Comparison of ENCODE assay signal across 8 cellular contexts in genomic region chr6:22036267-22036666, GRCh38.
DNase-seq lines count a peak whose midpoint lies in the region; ATAC-seq and TF ChIP-seq lines count a peak whose summit lies in the region.

No MANE protein-coding gene starts in this region.

- peak overlapping the region; percentile 18; the same call in 1 of the 2 replicates for H3K27ac ChIP-seq in DND-41 (ENCODE audit: low read length)

- H3K36me3 ChIP-seq in DND-41 (ENCODE audit: insufficient read depth, low read length) (peaks cover 20% of the 10 kb centered on the region), NT2/D1 (ENCODE audit: insufficient read depth, insufficient read length, low read length) (no peaks in the 10 kb centered on the region), kidney epithelial cell (ENCODE audit: control insufficient read depth, insufficient read depth, low read length) (no peaks in the 10 kb centered on the region)

- DNase-seq in DND-41 (no peak), NT2/D1 (ENCODE audit: low read depth, low spot score) (peak; percentile 9), kidney epithelial cell (ENCODE audit: low read depth) (peak; percentile 99), HuH-7 (ENCODE audit: low spot score) (no peak)
- no peak for DNase-seq in effector memory CD8-positive, alpha-beta T cell
- DNase-seq in activated CD4-positive, alpha-beta T cell treated with anti-CD3 and anti-CD28 coated beads for 48 hours, result no peak

- no peaks in the 10 kb centered on the region for H3K27me3 Mint-ChIP-seq in effector memory CD8-positive, alpha-beta T cell

- H3K27me3 ChIP-seq in DND-41 (ENCODE audit: insufficient read depth, low read length, poor library complexity), result no peaks in the 10 kb centered on the region
- H3K27me3 ChIP-seq in NT2/D1 (ENCODE audit: insufficient read depth, insufficient read length), result no peaks in the 10 kb centered on the region
- no peaks in the 10 kb centered on the region for H3K27me3 ChIP-seq in kidney epithelial cell (ENCODE audit: control insufficient read depth, insufficient read depth, low read length)

- ATAC-seq in DND-41 (ENCODE audit: insufficient read depth, low read depth), result no peak
- peak; percentile 74 for ATAC-seq in HG02610 (IDR thresholded peaks at IDR 0.05; ENCODE audit: unreplicated experiment)
- no peak for ATAC-seq in GM18519 (IDR thresholded peaks at IDR 0.05; ENCODE audit: low FRiP score, unreplicated experiment)
- no peak for ATAC-seq in effector memory CD8-positive, alpha-beta T cell (replicated peaks)

- no peaks in the 10 kb centered on the region for H3K4me1 Mint-ChIP-seq in effector memory CD8-positive, alpha-beta T cell (ENCODE audit: low read depth in 2 of 2)

- peaks cover 3 to 21% of the 10 kb centered on the region in 2 donors for H3K9me3 Mint-ChIP-seq in effector memory CD8-positive, alpha-beta T cell

- H3K4me1 ChIP-seq in DND-41 (ENCODE audit: insufficient read depth, low read length) (no peaks in the 10 kb centered on the region; the same call in 1 of the 2 replicates), NT2/D1 (ENCODE audit: insufficient read depth, insufficient read length) (no peaks in the 10 kb centered on the region)

- no peak overlapping the region for H3K27ac Mint-ChIP-seq in effector memory CD8-positive, alpha-beta T cell

- no peak for TF ChIP-seq CTCF in DND-41 (IDR thresholded peaks at IDR 0.05; ENCODE audit: borderline replicate concordance, extremely low read depth, low read length, poor library complexity, severe bottlenecking)
- TF ChIP-seq CTCF in kidney epithelial cell (IDR thresholded peaks at IDR 0.05; ENCODE audit: insufficient read depth, low read length, poor library complexity, severe bottlenecking), result no peak

- no peak overlapping the region for H2AFZ ChIP-seq in DND-41 (ENCODE audit: low read depth, low read length)

- H3K4me3 Mint-ChIP-seq in effector memory CD8-positive, alpha-beta T cell, result no peak overlapping the region

- H3K9ac ChIP-seq in DND-41 (ENCODE audit: low read depth, low read length) (no peak overlapping the region), NT2/D1 (ENCODE audit: insufficient read length, low read depth) (no peak overlapping the region)

- H3K36me3 Mint-ChIP-seq in effector memory CD8-positive, alpha-beta T cell (ENCODE audit: insufficient read depth), result no peaks in the 10 kb centered on the region

- no peaks in the 10 kb centered on the region; the same call in 1 of the 2 replicates for H3K79me2 ChIP-seq in DND-41 (ENCODE audit: insufficient read depth, low read length)

- no peak overlapping the region for H3K4me2 ChIP-seq in DND-41 (ENCODE audit: insufficient read depth, low read length)

- H4K20me1 ChIP-seq in DND-41 (ENCODE audit: insufficient read depth, low read length), result no peaks in the 10 kb centered on the region

- peaks cover 10% of the 10 kb centered on the region for H3K9me3 ChIP-seq in DND-41 (ENCODE audit: insufficient read depth, low read length, severe bottlenecking)
- peaks cover 9% of the 10 kb centered on the region for H3K9me3 ChIP-seq in NT2/D1 (ENCODE audit: insufficient read depth, low read length)

- H3K4me3 ChIP-seq in DND-41 (ENCODE audit: low read depth in 1 of 2, low read length in 2 of 2) (no peak overlapping the region), NT2/D1 (ENCODE audit: insufficient read length, low read depth) (no peak overlapping the region), kidney epithelial cell (ENCODE audit: low read depth, low read length) (no peak overlapping the region)

Comparison
In these comparisons a context has a peak if more than half of its experiments do, and no peak if none do; other contexts are left out.
1. DNase-seq: peak in NT2/D1 (single experiment) and kidney epithelial cell (single experiment); none in DND-41 (single experiment), HuH-7 (single experiment), effector memory CD8-positive, alpha-beta T cell (0 of 3) and activated CD4-positive, alpha-beta T cell treated with anti-CD3 and anti-CD28 coated beads for 48 hours (single experiment).